Comparison of ENCODE assay signal across 2 cellular contexts in genomic region chr5:9544056-9544455, GRCh38.
TF ChIP-seq lines count a peak whose summit lies in the region.

No MANE protein-coding gene starts in this region.

TF ChIP-seq in GM23338, 12 proteins besides CTCF, POLR2A, EP300 and RAD21 (continued from another document):
- TF ChIP-seq ZNF462 (CRISPR knock-in tag; IDR thresholded peaks at IDR 0.05) (no peak), CREB1 (CRISPR knock-in tag; IDR thresholded peaks at IDR 0.05; ENCODE audit: low read depth) (no peak), STAT1 (IDR thresholded peaks at IDR 0.05; ENCODE audit: unreplicated experiment) (no peak), JUNB (IDR thresholded peaks at IDR 0.05; ENCODE audit: unreplicated experiment) (no peak), ZNF114 (CRISPR knock-in tag; IDR thresholded peaks at IDR 0.05) (no peak), POLR2AphosphoS5 (IDR thresholded peaks at IDR 0.05; ENCODE audit: low read depth) (no peak), EZH2phosphoT487 (IDR thresholded peaks at IDR 0.05; ENCODE audit: unreplicated experiment) (no peak), EZH2 (IDR thresholded peaks at IDR 0.05; ENCODE audit: low read depth, unreplicated experiment) (no peak), NANOG (IDR thresholded peaks at IDR 0.05; ENCODE audit: borderline replicate concordance) (no peak), ZNF331 (CRISPR knock-in tag; IDR thresholded peaks at IDR 0.05; ENCODE audit: low read depth) (no peak), ETS1 (IDR thresholded peaks at IDR 0.05) (no peak)

TF ChIP-seq in SK-N-SH treated with all-trans-retinoic acid at 6 μM for 48 hours, 23 proteins besides CTCF, POLR2A, EP300 and RAD21 (continued from another document):
- TF ChIP-seq GLIS3 (CRISPR knock-in tag; IDR thresholded peaks at IDR 0.05) = no peak
